9 cellular contexts compared by ENCODE assay signal in the genomic region with DNA sequence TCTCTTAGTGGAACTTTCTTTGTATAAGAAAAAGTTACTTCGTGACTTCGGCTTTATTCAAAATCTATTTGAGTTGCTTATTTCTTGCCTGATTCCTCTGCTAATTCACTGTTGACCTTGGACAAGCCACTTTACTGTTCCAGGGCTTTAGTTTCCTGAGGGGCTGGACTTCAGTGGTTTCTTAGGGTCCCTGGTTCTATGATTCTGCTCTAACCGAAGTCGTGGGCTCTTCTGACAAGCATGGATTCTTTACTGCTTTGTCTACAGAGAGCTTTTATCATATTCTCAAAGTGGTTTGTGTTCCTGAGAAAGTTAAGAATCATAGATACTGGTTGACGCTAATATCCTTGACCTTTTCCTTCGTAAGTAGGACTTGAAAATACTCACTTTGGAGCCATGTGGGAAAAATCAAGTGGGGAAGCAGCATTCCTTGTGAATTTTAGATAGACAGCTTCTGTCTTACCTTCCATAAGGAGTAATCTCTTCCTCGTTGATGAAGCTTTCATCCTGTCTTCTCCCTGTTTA. TPM values are rescaled to one million over a fixed set of nuclear protein-coding genes. Genes with fewer than 3 reads are reported as not detected.
DNase-seq lines count a peak whose midpoint lies in the region; ATAC-seq, FAIRE-seq and TF ChIP-seq lines count a peak whose summit lies in the region.
"Had no signal": no experiment of that assay in that cellular context is flagged by ENCODE, and none has a peak within 500 bp of the region (broad histone marks: within the 10 kb centered on the region; RNA-seq: fewer than 3 reads in every experiment).

No MANE protein-coding gene starts in this region.

- FAIRE-seq in endothelial cell of umbilical vein (lab: Jason Lieb, UNC), result no peak

- no peak overlapping the region for H2AFZ ChIP-seq in PC-3 (ENCODE audit: low read length)
- no peak overlapping the region for H2AFZ ChIP-seq in endothelial cell of umbilical vein (ENCODE audit: low read depth, low read length)

- no peaks in the 10 kb centered on the region for H3F3A ChIP-seq in PC-3 (ENCODE audit: low read length, unreplicated experiment)

- no peaks in the 10 kb centered on the region for H3K9me2 ChIP-seq in PC-3 (replicated peaks; ENCODE audit: low read length)

- WGBS in psoas muscle, 3 donors, result 15 to 25% (median 18%) methylated on average over 7 of the region's 7 CpGs

- BruUV-seq in PC-3 (replicated peaks; lab: Mats Ljungman, UMichigan) (no TSS peak), endothelial cell of umbilical vein (replicated peaks; lab: Mats Ljungman, UMichigan) (no TSS peak)

- peaks cover 67% of the 10 kb centered on the region for H3K79me2 ChIP-seq in PC-3 (ENCODE audit: low read length)
- H3K79me2 ChIP-seq in endothelial cell of umbilical vein (ENCODE audit: control insufficient read depth, insufficient read depth, low read length), result peaks cover 60% of the 10 kb centered on the region

- H4K20me1 ChIP-seq in PC-3 (ENCODE audit: low read length), result 0 out of 2 replicates have a peak, but pooled peaks cover 5% of the 10 kb centered on the region
- H4K20me1 ChIP-seq in endothelial cell of umbilical vein (replicated peaks; ENCODE audit: control insufficient read depth, extremely low read depth, insufficient read depth, low read length), result peaks cover 3% of the 10 kb centered on the region

- no peaks in the 10 kb centered on the region for H3K9me1 ChIP-seq in endothelial cell of umbilical vein (replicated peaks; ENCODE audit: control insufficient read depth, extremely low read depth, insufficient read depth, low read length)

- H3K27ac ChIP-seq in PC-3 (ENCODE audit: low read length) (no peak overlapping the region), endothelial cell of umbilical vein (ENCODE audit: insufficient read depth, low read depth, low read length) (peak overlapping the region; percentile 19), psoas muscle (peak overlapping the region; percentile 89)

- H3K4me3 ChIP-seq in PC-3 (ENCODE audit: low read length), result peak overlapping the region; percentile 74
- peak overlapping the region; percentile 81 to 97 (median 81) for H3K4me3 ChIP-seq in endothelial cell of umbilical vein (replicated peaks in 1 of 3; ENCODE audit: insufficient read depth in 1 of 3, low read depth in 1 of 3, low read length in 3 of 3)
- peak overlapping the region; percentile 94 for H3K4me3 ChIP-seq in psoas muscle

- H3K4me2 ChIP-seq in PC-3 (ENCODE audit: low read length) (peak overlapping the region; percentile 89), endothelial cell of umbilical vein (ENCODE audit: insufficient read depth, low read length) (peak overlapping the region; percentile 99)

- H3K9ac ChIP-seq in PC-3 (ENCODE audit: low read length), result peak overlapping the region; percentile 89; the same call in 1 of the 2 replicates
- H3K9ac ChIP-seq in endothelial cell of umbilical vein (replicated peaks; ENCODE audit: extremely low read depth, insufficient read depth, low read length), result peak overlapping the region; percentile 83

- H3K4me1 ChIP-seq in PC-3 (ENCODE audit: insufficient read depth, low read length) (peaks cover 6% of the 10 kb centered on the region; the same call in 1 of the 2 replicates), endothelial cell of umbilical vein (ENCODE audit: control insufficient read depth, extremely low read depth, insufficient read depth, low read length) (peaks cover 12% of the 10 kb centered on the region), psoas muscle (peaks cover 25% of the 10 kb centered on the region)

- POLR2A ChIA-PET in PC-3 (lab: Charles Lee; ENCODE audit: unreplicated experiment), result interaction anchor here (0.6 kb wide), 1 partner anchor 128 kb away, joined by 6 read pairs; no protein-coding TSS in a partner anchor
- POLR2A ChIA-PET in endothelial cell of umbilical vein (lab: Charles Lee), result no interaction called here

- H3K27me3 ChIP-seq in PC-3 (ENCODE audit: low read length), result no peaks in the 10 kb centered on the region
- H3K27me3 ChIP-seq in endothelial cell of umbilical vein (ENCODE audit: control insufficient read depth in 2 of 2, insufficient read depth in 2 of 2, low read length in 2 of 2), result no peaks in the 10 kb centered on the region
- no peaks in the 10 kb centered on the region for H3K27me3 ChIP-seq in psoas muscle (ENCODE audit: insufficient read depth in 3 of 3, low read length in 2 of 3)

- H3K9me3 ChIP-seq in PC-3 (ENCODE audit: low read length) (no peaks in the 10 kb centered on the region), endothelial cell of umbilical vein (replicated peaks; ENCODE audit: control insufficient read depth, insufficient read depth, low read length) (no peaks in the 10 kb centered on the region), psoas muscle (no peaks in the 10 kb centered on the region)

- DNase-seq in ELR (ENCODE audit: low read depth) (peak; percentile 24), PC-3 (no peak), endothelial cell of umbilical vein (ENCODE audit: low read depth, low spot score) (peak; percentile 45), psoas muscle (no peak), SIG-M5 (lab: John Stamatoyannopoulos, UW) (no peak)
- no peak for DNase-seq in activated CD4-positive, CD25-positive, alpha-beta regulatory T cell (lab: John Stamatoyannopoulos, UW)
- DNase-seq: NCI-H446 had no signal

- no peak for ATAC-seq in PC-3
- no peak for ATAC-seq in psoas muscle
- no peak for ATAC-seq in GM18907 (IDR thresholded peaks at IDR 0.05; ENCODE audit: unreplicated experiment)
- no peak for ATAC-seq in GM21786 (IDR thresholded peaks at IDR 0.05; ENCODE audit: unreplicated experiment)

- TF ChIP-seq CTCF in PC-3 (conservative IDR thresholded peaks at IDR 0.05; ENCODE audit: low read depth, low read length) (no peak), endothelial cell of umbilical vein (IDR thresholded peaks at IDR 0.05; ENCODE audit: extremely low read depth in 1 of 2, insufficient read depth in 1 of 2, low read depth in 1 of 2, low read length in 2 of 2) (no peak), psoas muscle (IDR thresholded peaks at IDR 0.05) (no peak)

- intact Hi-C loops in PC-3 (cut with micrococcal nuclease) (loop anchor here (2.0 kb wide), 1 partner anchor 14 kb away; no protein-coding TSS in a partner anchor), endothelial cell of umbilical vein (cut with micrococcal nuclease) (loop anchor here (1.0 to 5.0 kb wide), 3 partner anchors 14 to 333 kb away; no protein-coding TSS in a partner anchor), psoas muscle (cut with DNase I) (loop anchor here in 1 of 2 donors (5.0 kb wide), 1 partner anchor 53 kb away; no protein-coding TSS in a partner anchor)

- TF ChIP-seq POLR2A in endothelial cell of umbilical vein (IDR thresholded peaks at IDR 0.05; ENCODE audit: low read depth, low read length), result no peak

- no peaks in the 10 kb centered on the region for H3K36me3 ChIP-seq in PC-3 (ENCODE audit: low read depth, low read length)
- no peaks in the 10 kb centered on the region for H3K36me3 ChIP-seq in endothelial cell of umbilical vein (ENCODE audit: control insufficient read depth in 2 of 2, extremely low read depth in 1 of 2, insufficient read depth in 2 of 2, low read length in 2 of 2)
- no peaks in the 10 kb centered on the region for H3K36me3 ChIP-seq in psoas muscle (ENCODE audit: insufficient read depth in 1 of 2, low read depth in 1 of 2)

- dilution Hi-C loops in endothelial cell of umbilical vein (cut with MboI; ENCODE audit: extremely low pct_ligation_motif_present, low sequenced_read_pairs), result no loop called here

- CTCF ChIA-PET in PC-3 (lab: Charles Lee), result interaction anchor here (0.6 kb wide), 1 partner anchor 17 kb away, joined by 4 read pairs; no protein-coding TSS in a partner anchor
- CTCF ChIA-PET in endothelial cell of umbilical vein (lab: Charles Lee), result interaction anchor here (0.8 to 3.2 kb wide), 14 partner anchors 12 to 284 kb away, joined by 3 to 19 read pairs (median 4); no protein-coding TSS in a partner anchor

TF ChIP-seq in endothelial cell of umbilical vein, 7 proteins besides CTCF, POLR2A, EP300 and RAD21:
- TF ChIP-seq GATA2 (IDR thresholded peaks at IDR 0.05; ENCODE audit: insufficient read depth, insufficient read length, low read depth, low read length) (no peak), POLR2AphosphoS5 (IDR thresholded peaks at IDR 0.05; ENCODE audit: insufficient read depth, low read depth, low read length) (no peak), FOS (IDR thresholded peaks at IDR 0.05; ENCODE audit: borderline replicate concordance, insufficient read depth, low read length) (no peak), MYC (IDR thresholded peaks at IDR 0.05; ENCODE audit: low read depth, low read length) (no peak), JUN (IDR thresholded peaks at IDR 0.05; ENCODE audit: borderline replicate concordance, insufficient read depth, insufficient read length, low read depth) (no peak), EZH2 (IDR thresholded peaks at IDR 0.05; ENCODE audit: borderline replicate concordance, low read depth, low read length, severe bottlenecking) (no peak)
- TF ChIP-seq, protein P1, sequence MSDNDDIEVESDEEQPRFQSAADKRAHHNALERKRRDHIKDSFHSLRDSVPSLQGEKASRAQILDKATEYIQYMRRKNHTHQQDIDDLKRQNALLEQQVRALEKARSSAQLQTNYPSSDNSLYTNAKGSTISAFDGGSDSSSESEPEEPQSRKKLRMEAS (IDR thresholded peaks at IDR 0.05; ENCODE audit: insufficient read depth, insufficient read length), result no peak

RNA-seq across cellular contexts. Expression of a gene that starts 21.1 kb away (rescaled TPM):
- total RNA-seq in PC-3 (2014; rRNA removed) (33.5 and 40.4 TPM in 2 replicates), endothelial cell of umbilical vein (44.4 and 46.4 TPM in 2 replicates), psoas muscle (10 to 100 TPM; 14.4 to 19.7 (median 16.1) TPM)
- polyA plus RNA-seq in endothelial cell of umbilical vein (21.7 and 25.5 TPM in 2 replicates), psoas muscle (10 to 100 TPM; 11.8 to 25.0 (median 15.5) TPM)
- 31.9 and 36.6 TPM in 2 replicates for polyA plus RNA-seq in endothelial cell of umbilical vein (2011; cell fraction: cytosol; rRNA removed)
- polyA plus RNA-seq in endothelial cell of umbilical vein (2011; cell fraction: nucleus; rRNA removed), result 52.6 and 72.7 TPM in 2 replicates
- 26.5 and 44.8 TPM in 2 replicates for polyA plus RNA-seq in endothelial cell of umbilical vein (2012)
- polyA minus RNA-seq in endothelial cell of umbilical vein, result 33.5 and 38.8 TPM in 2 replicates
- 153 TPM for polyA minus RNA-seq in endothelial cell of umbilical vein (2011; cell fraction: cytosol; rRNA and poly(A)+ RNA removed)
- polyA minus RNA-seq in endothelial cell of umbilical vein (2011; cell fraction: nucleus; rRNA and poly(A)+ RNA removed), result 17.4 and 31.7 TPM in 2 replicates

RNA-seq across cellular contexts. Expression of a gene that starts 50.3 kb away (rescaled TPM):
- total RNA-seq in PC-3 (2014; rRNA removed) (not detected in 2 replicates), endothelial cell of umbilical vein (not detected in 2 replicates), psoas muscle (not detected)
- polyA plus RNA-seq in endothelial cell of umbilical vein (not detected in 2 replicates), psoas muscle (under 1 TPM; 0.03 to 0.17 (median 0.06) TPM)
- polyA plus RNA-seq in endothelial cell of umbilical vein (2011; cell fraction: cytosol; rRNA removed), result not detected in 2 replicates
- polyA plus RNA-seq in endothelial cell of umbilical vein (2011; cell fraction: nucleus; rRNA removed), result not detected in 2 replicates
- 0.11 TPM in 1 of 2 replicates, not detected in the other for polyA plus RNA-seq in endothelial cell of umbilical vein (2012)
- polyA minus RNA-seq in endothelial cell of umbilical vein, result not detected in 2 replicates
- not detected for polyA minus RNA-seq in endothelial cell of umbilical vein (2011; cell fraction: cytosol; rRNA and poly(A)+ RNA removed)
- not detected in 2 replicates for polyA minus RNA-seq in endothelial cell of umbilical vein (2011; cell fraction: nucleus; rRNA and poly(A)+ RNA removed)

Comparison
In these comparisons a context has a peak if more than half of its experiments do, and no peak if none do; other contexts are left out.
1. DNase-seq: peak in ELR (single experiment) and endothelial cell of umbilical vein (single experiment); none in PC-3 (single experiment), psoas muscle (0 of 2), SIG-M5 (single experiment) and activated CD4-positive, CD25-positive, alpha-beta regulatory T cell (0 of 4).
2. Peak in every context shown above with its lines, with median percentiles within 50 percentile points of each other: H3K4me3 ChIP-seq.